1 cellular context compared by ENCODE assay signal in genomic region chr19:47391510-47392223, GRCh38.
TF ChIP-seq lines count a peak whose summit lies in the region.

No MANE protein-coding gene starts in this region.

TF ChIP-seq in GM12878, 131 proteins besides CTCF, POLR2A, EP300 and RAD21 (continued from another document):
- TF ChIP-seq CUX1 (IDR thresholded peaks at IDR 0.05; ENCODE audit: insufficient replicate concordance, low read depth, low read length), result no peak
- TF ChIP-seq BHLHE40 (IDR thresholded peaks at IDR 0.05; ENCODE audit: borderline replicate concordance in 1 of 2, low read depth in 2 of 2, low read length in 1 of 2), result no peak
- TF ChIP-seq ZNF24 (IDR thresholded peaks at IDR 0.05), result no peak
- TF ChIP-seq MEF2B (IDR thresholded peaks at IDR 0.05; ENCODE audit: partially characterized antibody, poor library complexity, severe bottlenecking), result no peak
- no peak for TF ChIP-seq GATAD2B (conservative IDR thresholded peaks at IDR 0.05; ENCODE audit: low read depth)
- no peak for TF ChIP-seq KDM1A (IDR thresholded peaks at IDR 0.05; ENCODE audit: borderline replicate concordance)
- TF ChIP-seq, protein P1, sequence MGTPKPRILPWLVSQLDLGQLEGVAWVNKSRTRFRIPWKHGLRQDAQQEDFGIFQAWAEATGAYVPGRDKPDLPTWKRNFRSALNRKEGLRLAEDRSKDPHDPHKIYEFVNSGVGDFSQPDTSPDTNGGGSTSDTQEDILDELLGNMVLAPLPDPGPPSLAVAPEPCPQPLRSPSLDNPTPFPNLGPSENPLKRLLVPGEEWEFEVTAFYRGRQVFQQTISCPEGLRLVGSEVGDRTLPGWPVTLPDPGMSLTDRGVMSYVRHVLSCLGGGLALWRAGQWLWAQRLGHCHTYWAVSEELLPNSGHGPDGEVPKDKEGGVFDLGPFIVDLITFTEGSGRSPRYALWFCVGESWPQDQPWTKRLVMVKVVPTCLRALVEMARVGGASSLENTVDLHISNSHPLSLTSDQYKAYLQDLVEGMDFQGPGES (IDR thresholded peaks at IDR 0.05), result no peak
- no peak for TF ChIP-seq SRF (IDR thresholded peaks at IDR 0.05; ENCODE audit: low read depth in 2 of 2, low read length in 2 of 2)
- peak; percentile 32; the same call in 1 of the 2 replicates for TF ChIP-seq YY1 (IDR thresholded peaks at IDR 0.05; ENCODE audit: low read depth, low read length)
